21 cellular contexts compared by ENCODE assay signal in genomic region chr18:49693276-49694005, GRCh38.
DNase-seq lines count a peak whose midpoint lies in the region; ATAC-seq, FAIRE-seq and TF ChIP-seq lines count a peak whose summit lies in the region.
"Had no signal": no experiment of that assay in that cellular context is flagged by ENCODE, and none has a peak within 500 bp of the region (broad histone marks: within the 10 kb centered on the region; RNA-seq: fewer than 3 reads in every experiment).

No MANE protein-coding gene starts in this region.

- TF ChIP-seq CTCF in HEK293 (tag by site-specific recombination; IDR thresholded peaks at IDR 0.05) = no peak
- TF ChIP-seq CTCF in astrocyte (IDR thresholded peaks at IDR 0.05; ENCODE audit: insufficient read depth, low read depth, low read length) = no peak
- TF ChIP-seq CTCF in GM10248 (IDR thresholded peaks at IDR 0.05; ENCODE audit: control extremely low read depth, extremely low read depth, low read depth, missing control alignments) = no peak

- H3K4me1 ChIP-seq in HEK293 (ENCODE audit: control insufficient read depth, insufficient read depth, low read length) (peaks cover 36% of the 10 kb centered on the region), astrocyte (ENCODE audit: insufficient read depth, low read length) (peaks cover 30% of the 10 kb centered on the region), mesodermal cell (ENCODE audit: control insufficient read depth, insufficient read depth, low read length, poor library complexity, severe bottlenecking) (peaks cover 58% of the 10 kb centered on the region)
- H3K4me1 ChIP-seq: HAP-1, Peyer's patch had no signal

- H3K79me2 ChIP-seq in astrocyte (ENCODE audit: insufficient read depth, low read length) = no peaks in the 10 kb centered on the region

- WGBS in mesodermal cell (ENCODE audit: insufficient coverage in 2 of 2), 2 experiments = 63 to 85% methylated on average over 3 to 4 of the region's 8 CpGs

- peak overlapping the region; percentile 9 for H3K27ac Mint-ChIP-seq in astrocyte (ENCODE audit: unreplicated experiment)
- H3K27ac Mint-ChIP-seq: GM23338 had no signal

- no peaks in the 10 kb centered on the region for H3K27me3 ChIP-seq in astrocyte (ENCODE audit: insufficient read depth, low read length)
- H3K27me3 ChIP-seq: Peyer's patch had no signal

- no peaks in the 10 kb centered on the region for H4K20me1 ChIP-seq in astrocyte (ENCODE audit: insufficient read depth, low read length)

- H3K36me3 ChIP-seq in HEK293 (ENCODE audit: control insufficient read depth in 2 of 2, insufficient read depth in 1 of 2, low read length in 2 of 2) (no peaks in the 10 kb centered on the region), astrocyte (ENCODE audit: insufficient read depth, low read length) (no peaks in the 10 kb centered on the region), mesodermal cell (ENCODE audit: control insufficient read depth, insufficient read depth, low read length) (no peaks in the 10 kb centered on the region)
- H3K36me3 ChIP-seq: HAP-1, Peyer's patch had no signal

- no peak overlapping the region for H3K4me2 ChIP-seq in astrocyte (ENCODE audit: low read length)
- H3K4me2 ChIP-seq: GM23338 had no signal

- H3K4me3 ChIP-seq in HEK293 (ENCODE audit: low read depth, low read length) = no peak overlapping the region
- H3K4me3 ChIP-seq in astrocyte (ENCODE audit: insufficient read depth, low read depth, low read length) = no peak overlapping the region
- H3K4me3 ChIP-seq in mesodermal cell (ENCODE audit: extremely low read depth, insufficient read depth, low read length, poor library complexity, severe bottlenecking) = no peak overlapping the region
- no peak overlapping the region for H3K4me3 ChIP-seq in skeletal muscle cell (ENCODE audit: low read depth, low read length)
- H3K4me3 ChIP-seq: GM23338, HAP-1, Peyer's patch had no signal

- no peak overlapping the region for H2AFZ ChIP-seq in astrocyte (ENCODE audit: low read depth, low read length)
- H2AFZ ChIP-seq: GM23338 had no signal

- no peaks in the 10 kb centered on the region for H3K9me3 ChIP-seq in HEK293 (ENCODE audit: control insufficient read depth, insufficient read depth, low read depth, low read length)
- peaks cover 2% of the 10 kb centered on the region for H3K9me3 ChIP-seq in astrocyte (ENCODE audit: insufficient read depth, low read depth, low read length)
- peaks cover 10% of the 10 kb centered on the region for H3K9me3 ChIP-seq in mesodermal cell (ENCODE audit: control insufficient read depth, low read length)
- H3K9me3 ChIP-seq: HAP-1, Peyer's patch had no signal

- CTCF ChIA-PET in HEK293 (lab: Yijun Ruan, JAX) (interaction anchor here (0.6 kb wide), 1 partner anchor 180 kb away, joined by 4 read pairs; no protein-coding TSS in a partner anchor), GM10248 (lab: Yijun Ruan, JAX) (interaction anchor here (0.8 kb wide), 1 partner anchor 8 kb away, joined by 4 read pairs; no protein-coding TSS in a partner anchor)

- no peaks in the 10 kb centered on the region for H3K27me3 Mint-ChIP-seq in astrocyte (ENCODE audit: low read depth, unreplicated experiment)

- FAIRE-seq in astrocyte (lab: Jason Lieb, UNC) = no peak

- H3K9ac ChIP-seq in astrocyte (ENCODE audit: low read length) = no peak overlapping the region

- ATAC-seq in GM19452 (IDR thresholded peaks at IDR 0.05; ENCODE audit: unreplicated experiment) = no peak
- ATAC-seq: GM23338, SK-N-SH treated with all-trans-retinoic acid at 6 μM for 48 hours had no signal

- H3K36me3 Mint-ChIP-seq in astrocyte (ENCODE audit: low read depth, unreplicated experiment) = no peaks in the 10 kb centered on the region

- H3K9me3 Mint-ChIP-seq in astrocyte (ENCODE audit: unreplicated experiment) = peaks cover 2% of the 10 kb centered on the region
- H3K9me3 Mint-ChIP-seq: CD8-positive, alpha-beta memory T cell; GM23338 had no signal

- H3K27ac ChIP-seq in HEK293 (ENCODE audit: extremely low read depth, low read depth, low read length) (peak overlapping the region; percentile 73), astrocyte (ENCODE audit: low read depth, low read length) (no peak overlapping the region), mesodermal cell (ENCODE audit: low read depth, low read length, severe bottlenecking) (peak overlapping the region; percentile 75)
- H3K27ac ChIP-seq: C4-2B, Peyer's patch had no signal

- H3K4me1 Mint-ChIP-seq in astrocyte (ENCODE audit: low read depth, unreplicated experiment) = peaks cover 40% of the 10 kb centered on the region

- POLR2A ChIA-PET in HEK293 (lab: Yijun Ruan, JAX) = no interaction called here
- POLR2A ChIA-PET in GM10248 (lab: Yijun Ruan, JAX) = no interaction called here

- DNase-seq in astrocyte (ENCODE audit: low read depth) (no peak), skeletal muscle cell (ENCODE audit: low read depth) (peak; percentile 25), NCI-H2029 (lab: John Stamatoyannopoulos, UW) (no peak), GM10248 (ENCODE audit: extremely low spot score) (no peak)
- no peak for DNase-seq in activated effector memory CD4-positive, alpha-beta T cell treated with anti-CD3 and anti-CD28 coated beads, Interleukin-2, amount 50 U/mL, for 16 hours
- DNase-seq: ACHN; CD8-positive, alpha-beta memory T cell; GDM1; Karpas-422; NCI-H1417 treated with DMSO at 0.1 percent for 48 hours; NCI-H187; NCI-H2107; NCI-H69; Peyer's patch had no signal

- H3K4me3 Mint-ChIP-seq in astrocyte (ENCODE audit: unreplicated experiment) = no peak overlapping the region
- H3K4me3 Mint-ChIP-seq: CD8-positive, alpha-beta memory T cell; GM23338 had no signal

TF ChIP-seq in HEK293, 187 proteins besides CTCF, POLR2A, EP300 and RAD21 (continues in another document):
- TF ChIP-seq ZNF266 (tag by site-specific recombination; IDR thresholded peaks at IDR 0.05; ENCODE audit: low read depth) (no peak), TCF7L2 (IDR thresholded peaks at IDR 0.05; ENCODE audit: borderline replicate concordance, low read depth, low read length) (no peak), ZNF571 (tag by site-specific recombination; IDR thresholded peaks at IDR 0.05) (no peak), ZXDB (tag by site-specific recombination; IDR thresholded peaks at IDR 0.05) (peak; percentile 64), GLIS1 (tag by site-specific recombination; IDR thresholded peaks at IDR 0.05) (0 out of 2 replicates have a peak, but pooled peaks have one; percentile 10), ZNF311 (tag by site-specific recombination; IDR thresholded peaks at IDR 0.05; ENCODE audit: borderline replicate concordance) (no peak), KLF1 (tag by site-specific recombination; IDR thresholded peaks at IDR 0.05) (no peak), ZNF830 (tag by site-specific recombination; IDR thresholded peaks at IDR 0.05; ENCODE audit: low read depth) (no peak), ZNF335 (tag by site-specific recombination; conservative IDR thresholded peaks at IDR 0.05) (peak; percentile 15; the same call in 1 of the 2 replicates), SP3 (tag by site-specific recombination; IDR thresholded peaks at IDR 0.05) (no peak), ZNF211 (tag by site-specific recombination; IDR thresholded peaks at IDR 0.05; ENCODE audit: low read depth) (no peak), ZNF426 (tag by site-specific recombination; IDR thresholded peaks at IDR 0.05) (no peak), MYNN (tag by site-specific recombination; IDR thresholded peaks at IDR 0.05; ENCODE audit: borderline replicate concordance) (no peak), ZNF510 (tag by site-specific recombination; IDR thresholded peaks at IDR 0.05; ENCODE audit: insufficient replicate concordance) (no peak), ZNF221 (tag by site-specific recombination; IDR thresholded peaks at IDR 0.05; ENCODE audit: borderline replicate concordance) (no peak), ZSCAN30 (tag by site-specific recombination; IDR thresholded peaks at IDR 0.05) (0 out of 2 replicates have a peak, but pooled peaks have one; percentile 21)
- TF ChIP-seq, protein P1, sequence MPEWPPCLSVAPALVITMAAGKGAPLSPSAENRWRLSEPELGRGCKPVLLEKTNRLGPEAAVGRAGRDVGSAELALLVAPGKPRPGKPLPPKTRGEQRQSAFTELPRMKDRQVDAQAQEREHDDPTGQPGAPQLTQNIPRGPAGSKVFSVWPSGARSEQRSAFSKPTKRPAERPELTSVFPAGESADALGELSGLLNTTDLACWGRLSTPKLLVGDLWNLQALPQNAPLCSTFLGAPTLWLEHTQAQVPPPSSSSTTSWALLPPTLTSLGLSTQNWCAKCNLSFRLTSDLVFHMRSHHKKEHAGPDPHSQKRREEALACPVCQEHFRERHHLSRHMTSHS (tag by site-specific recombination; IDR thresholded peaks at IDR 0.05) = no peak
- TF ChIP-seq, protein P2, sequence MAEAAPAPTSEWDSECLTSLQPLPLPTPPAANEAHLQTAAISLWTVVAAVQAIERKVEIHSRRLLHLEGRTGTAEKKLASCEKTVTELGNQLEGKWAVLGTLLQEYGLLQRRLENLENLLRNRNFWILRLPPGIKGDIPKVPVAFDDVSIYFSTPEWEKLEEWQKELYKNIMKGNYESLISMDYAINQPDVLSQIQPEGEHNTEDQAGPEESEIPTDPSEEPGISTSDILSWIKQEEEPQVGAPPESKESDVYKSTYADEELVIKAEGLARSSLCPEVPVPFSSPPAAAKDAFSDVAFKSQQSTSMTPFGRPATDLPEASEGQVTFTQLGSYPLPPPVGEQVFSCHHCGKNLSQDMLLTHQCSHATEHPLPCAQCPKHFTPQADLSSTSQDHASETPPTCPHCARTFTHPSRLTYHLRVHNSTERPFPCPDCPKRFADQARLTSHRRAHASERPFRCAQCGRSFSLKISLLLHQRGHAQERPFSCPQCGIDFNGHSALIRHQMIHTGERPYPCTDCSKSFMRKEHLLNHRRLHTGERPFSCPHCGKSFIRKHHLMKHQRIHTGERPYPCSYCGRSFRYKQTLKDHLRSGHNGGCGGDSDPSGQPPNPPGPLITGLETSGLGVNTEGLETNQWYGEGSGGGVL (tag by site-specific recombination; IDR thresholded peaks at IDR 0.05) = no peak
- TF ChIP-seq, protein P3, sequence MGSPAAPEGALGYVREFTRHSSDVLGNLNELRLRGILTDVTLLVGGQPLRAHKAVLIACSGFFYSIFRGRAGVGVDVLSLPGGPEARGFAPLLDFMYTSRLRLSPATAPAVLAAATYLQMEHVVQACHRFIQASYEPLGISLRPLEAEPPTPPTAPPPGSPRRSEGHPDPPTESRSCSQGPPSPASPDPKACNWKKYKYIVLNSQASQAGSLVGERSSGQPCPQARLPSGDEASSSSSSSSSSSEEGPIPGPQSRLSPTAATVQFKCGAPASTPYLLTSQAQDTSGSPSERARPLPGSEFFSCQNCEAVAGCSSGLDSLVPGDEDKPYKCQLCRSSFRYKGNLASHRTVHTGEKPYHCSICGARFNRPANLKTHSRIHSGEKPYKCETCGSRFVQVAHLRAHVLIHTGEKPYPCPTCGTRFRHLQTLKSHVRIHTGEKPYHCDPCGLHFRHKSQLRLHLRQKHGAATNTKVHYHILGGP (tag by site-specific recombination; IDR thresholded peaks at IDR 0.05) = no peak
